In the genomic region with DNA sequence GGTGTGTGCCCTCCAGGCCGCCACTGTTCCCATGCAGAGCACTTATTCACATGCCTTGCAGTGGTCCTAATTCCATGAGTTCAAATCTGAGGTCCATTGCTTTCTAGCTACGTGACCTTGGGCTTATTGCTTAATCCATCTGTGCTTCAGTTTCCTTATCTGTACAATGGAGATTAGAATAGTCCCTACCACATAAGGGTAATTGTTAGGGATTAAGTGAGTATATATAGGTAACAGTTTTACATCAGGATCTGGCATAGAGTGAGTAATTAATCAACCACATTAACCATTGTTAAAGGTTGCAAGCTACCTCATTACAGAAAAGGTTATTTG, we compare ENCODE assay signal across 1 cellular context.
TF ChIP-seq lines count a peak whose summit lies in the region.

No MANE protein-coding gene starts in this region.

TF ChIP-seq in IMR-90, 13 proteins besides CTCF, POLR2A, EP300 and RAD21:
- TF ChIP-seq CEBPB (IDR thresholded peaks at IDR 0.05; ENCODE audit: low read depth, low read length) (peak; percentile 62), MAFK (IDR thresholded peaks at IDR 0.05; ENCODE audit: low read depth, low read length) (no peak)
